Comparison of ENCODE assay signal across 1 cellular context in the genomic region with DNA sequence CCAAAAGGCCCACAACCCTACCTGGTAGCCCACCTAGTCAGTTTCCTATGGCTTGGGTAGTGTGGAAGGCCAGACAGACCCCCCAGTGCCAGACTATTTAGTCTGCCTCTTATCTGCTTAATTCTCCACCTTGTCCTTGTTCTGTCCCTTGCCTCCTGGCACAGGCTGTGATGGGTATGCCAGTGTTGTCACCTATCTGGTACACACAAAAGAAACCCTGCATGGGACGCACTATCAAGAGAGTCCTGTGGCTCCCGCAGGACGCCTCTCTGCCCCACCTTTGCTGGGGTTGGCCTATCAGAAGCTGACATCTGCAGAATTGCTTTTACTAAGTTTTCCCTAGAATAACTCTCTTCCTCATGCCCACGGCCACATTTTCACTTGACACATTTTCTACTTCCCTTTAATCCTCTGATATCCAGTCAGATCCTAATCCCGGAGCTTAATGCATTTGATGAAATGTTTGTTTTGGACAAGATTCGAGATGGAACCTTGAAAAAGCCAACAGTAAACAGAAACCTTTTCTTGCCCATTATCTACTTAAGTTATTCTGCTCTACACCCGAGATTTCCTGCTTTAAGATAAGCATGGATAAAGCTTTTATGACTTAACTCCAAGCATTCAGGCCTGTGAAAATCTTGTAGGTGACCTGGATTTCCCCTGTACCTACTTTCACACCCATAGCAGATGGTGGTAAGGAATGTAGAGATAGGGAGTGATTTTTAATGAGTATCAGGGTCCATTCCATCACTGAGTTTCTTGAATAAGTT.
TF ChIP-seq lines count a peak whose summit lies in the region.

No MANE protein-coding gene starts in this region.

TF ChIP-seq in H1, 55 proteins besides CTCF, POLR2A, EP300 and RAD21:
- TF ChIP-seq, protein P1, sequence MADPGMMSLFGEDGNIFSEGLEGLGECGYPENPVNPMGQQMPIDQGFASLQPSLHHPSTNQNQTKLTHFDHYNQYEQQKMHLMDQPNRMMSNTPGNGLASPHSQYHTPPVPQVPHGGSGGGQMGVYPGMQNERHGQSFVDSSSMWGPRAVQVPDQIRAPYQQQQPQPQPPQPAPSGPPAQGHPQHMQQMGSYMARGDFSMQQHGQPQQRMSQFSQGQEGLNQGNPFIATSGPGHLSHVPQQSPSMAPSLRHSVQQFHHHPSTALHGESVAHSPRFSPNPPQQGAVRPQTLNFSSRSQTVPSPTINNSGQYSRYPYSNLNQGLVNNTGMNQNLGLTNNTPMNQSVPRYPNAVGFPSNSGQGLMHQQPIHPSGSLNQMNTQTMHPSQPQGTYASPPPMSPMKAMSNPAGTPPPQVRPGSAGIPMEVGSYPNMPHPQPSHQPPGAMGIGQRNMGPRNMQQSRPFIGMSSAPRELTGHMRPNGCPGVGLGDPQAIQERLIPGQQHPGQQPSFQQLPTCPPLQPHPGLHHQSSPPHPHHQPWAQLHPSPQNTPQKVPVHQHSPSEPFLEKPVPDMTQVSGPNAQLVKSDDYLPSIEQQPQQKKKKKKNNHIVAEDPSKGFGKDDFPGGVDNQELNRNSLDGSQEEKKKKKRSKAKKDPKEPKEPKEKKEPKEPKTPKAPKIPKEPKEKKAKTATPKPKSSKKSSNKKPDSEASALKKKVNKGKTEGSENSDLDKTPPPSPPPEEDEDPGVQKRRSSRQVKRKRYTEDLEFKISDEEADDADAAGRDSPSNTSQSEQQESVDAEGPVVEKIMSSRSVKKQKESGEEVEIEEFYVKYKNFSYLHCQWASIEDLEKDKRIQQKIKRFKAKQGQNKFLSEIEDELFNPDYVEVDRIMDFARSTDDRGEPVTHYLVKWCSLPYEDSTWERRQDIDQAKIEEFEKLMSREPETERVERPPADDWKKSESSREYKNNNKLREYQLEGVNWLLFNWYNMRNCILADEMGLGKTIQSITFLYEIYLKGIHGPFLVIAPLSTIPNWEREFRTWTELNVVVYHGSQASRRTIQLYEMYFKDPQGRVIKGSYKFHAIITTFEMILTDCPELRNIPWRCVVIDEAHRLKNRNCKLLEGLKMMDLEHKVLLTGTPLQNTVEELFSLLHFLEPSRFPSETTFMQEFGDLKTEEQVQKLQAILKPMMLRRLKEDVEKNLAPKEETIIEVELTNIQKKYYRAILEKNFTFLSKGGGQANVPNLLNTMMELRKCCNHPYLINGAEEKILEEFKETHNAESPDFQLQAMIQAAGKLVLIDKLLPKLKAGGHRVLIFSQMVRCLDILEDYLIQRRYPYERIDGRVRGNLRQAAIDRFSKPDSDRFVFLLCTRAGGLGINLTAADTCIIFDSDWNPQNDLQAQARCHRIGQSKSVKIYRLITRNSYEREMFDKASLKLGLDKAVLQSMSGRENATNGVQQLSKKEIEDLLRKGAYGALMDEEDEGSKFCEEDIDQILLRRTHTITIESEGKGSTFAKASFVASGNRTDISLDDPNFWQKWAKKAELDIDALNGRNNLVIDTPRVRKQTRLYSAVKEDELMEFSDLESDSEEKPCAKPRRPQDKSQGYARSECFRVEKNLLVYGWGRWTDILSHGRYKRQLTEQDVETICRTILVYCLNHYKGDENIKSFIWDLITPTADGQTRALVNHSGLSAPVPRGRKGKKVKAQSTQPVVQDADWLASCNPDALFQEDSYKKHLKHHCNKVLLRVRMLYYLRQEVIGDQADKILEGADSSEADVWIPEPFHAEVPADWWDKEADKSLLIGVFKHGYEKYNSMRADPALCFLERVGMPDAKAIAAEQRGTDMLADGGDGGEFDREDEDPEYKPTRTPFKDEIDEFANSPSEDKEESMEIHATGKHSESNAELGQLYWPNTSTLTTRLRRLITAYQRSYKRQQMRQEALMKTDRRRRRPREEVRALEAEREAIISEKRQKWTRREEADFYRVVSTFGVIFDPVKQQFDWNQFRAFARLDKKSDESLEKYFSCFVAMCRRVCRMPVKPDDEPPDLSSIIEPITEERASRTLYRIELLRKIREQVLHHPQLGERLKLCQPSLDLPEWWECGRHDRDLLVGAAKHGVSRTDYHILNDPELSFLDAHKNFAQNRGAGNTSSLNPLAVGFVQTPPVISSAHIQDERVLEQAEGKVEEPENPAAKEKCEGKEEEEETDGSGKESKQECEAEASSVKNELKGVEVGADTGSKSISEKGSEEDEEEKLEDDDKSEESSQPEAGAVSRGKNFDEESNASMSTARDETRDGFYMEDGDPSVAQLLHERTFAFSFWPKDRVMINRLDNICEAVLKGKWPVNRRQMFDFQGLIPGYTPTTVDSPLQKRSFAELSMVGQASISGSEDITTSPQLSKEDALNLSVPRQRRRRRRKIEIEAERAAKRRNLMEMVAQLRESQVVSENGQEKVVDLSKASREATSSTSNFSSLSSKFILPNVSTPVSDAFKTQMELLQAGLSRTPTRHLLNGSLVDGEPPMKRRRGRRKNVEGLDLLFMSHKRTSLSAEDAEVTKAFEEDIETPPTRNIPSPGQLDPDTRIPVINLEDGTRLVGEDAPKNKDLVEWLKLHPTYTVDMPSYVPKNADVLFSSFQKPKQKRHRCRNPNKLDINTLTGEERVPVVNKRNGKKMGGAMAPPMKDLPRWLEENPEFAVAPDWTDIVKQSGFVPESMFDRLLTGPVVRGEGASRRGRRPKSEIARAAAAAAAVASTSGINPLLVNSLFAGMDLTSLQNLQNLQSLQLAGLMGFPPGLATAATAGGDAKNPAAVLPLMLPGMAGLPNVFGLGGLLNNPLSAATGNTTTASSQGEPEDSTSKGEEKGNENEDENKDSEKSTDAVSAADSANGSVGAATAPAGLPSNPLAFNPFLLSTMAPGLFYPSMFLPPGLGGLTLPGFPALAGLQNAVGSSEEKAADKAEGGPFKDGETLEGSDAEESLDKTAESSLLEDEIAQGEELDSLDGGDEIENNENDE (IDR thresholded peaks at IDR 0.05; ENCODE audit: insufficient replicate concordance, low read length), result no peak
- TF ChIP-seq SAP30 (IDR thresholded peaks at IDR 0.05; ENCODE audit: insufficient read depth, insufficient replicate concordance, low read length) (no peak), HDAC2 (IDR thresholded peaks at IDR 0.05; ENCODE audit: borderline replicate concordance in 1 of 2, low read depth in 2 of 2, low read length in 2 of 2) (no peak), SIX5 (IDR thresholded peaks at IDR 0.05; ENCODE audit: low read depth, low read length) (no peak), SRF (IDR thresholded peaks at IDR 0.05; ENCODE audit: low read depth, low read length) (no peak), HDAC6 (IDR thresholded peaks at IDR 0.05; ENCODE audit: low read depth, low read length) (no peak), ZNF274 (IDR thresholded peaks at IDR 0.05; ENCODE audit: borderline replicate concordance, extremely low read depth, low read length) (no peak), CHD2 (IDR thresholded peaks at IDR 0.05; ENCODE audit: low read length) (no peak), FOSL1 (IDR thresholded peaks at IDR 0.05; ENCODE audit: insufficient read depth, low read depth, low read length) (no peak), TAF1 (IDR thresholded peaks at IDR 0.05; ENCODE audit: low read depth, low read length) (no peak), JUN (IDR thresholded peaks at IDR 0.05; ENCODE audit: low read depth, low read length) (no peak), KDM4A (IDR thresholded peaks at IDR 0.05; ENCODE audit: low read depth, low read length, severe bottlenecking) (no peak), BRCA1 (IDR thresholded peaks at IDR 0.05; ENCODE audit: low read depth, low read length) (no peak), BACH1 (IDR thresholded peaks at IDR 0.05; ENCODE audit: low read length) (no peak), ASH2L (IDR thresholded peaks at IDR 0.05; ENCODE audit: low read length) (no peak), SIRT6 (IDR thresholded peaks at IDR 0.05; ENCODE audit: low read length) (no peak), SP1 (IDR thresholded peaks at IDR 0.05; ENCODE audit: low read depth, low read length) (no peak)
- TF ChIP-seq, protein P2, sequence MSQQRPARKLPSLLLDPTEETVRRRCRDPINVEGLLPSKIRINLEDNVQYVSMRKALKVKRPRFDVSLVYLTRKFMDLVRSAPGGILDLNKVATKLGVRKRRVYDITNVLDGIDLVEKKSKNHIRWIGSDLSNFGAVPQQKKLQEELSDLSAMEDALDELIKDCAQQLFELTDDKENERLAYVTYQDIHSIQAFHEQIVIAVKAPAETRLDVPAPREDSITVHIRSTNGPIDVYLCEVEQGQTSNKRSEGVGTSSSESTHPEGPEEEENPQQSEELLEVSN (IDR thresholded peaks at IDR 0.05), result no peak
- TF ChIP-seq, protein P3, sequence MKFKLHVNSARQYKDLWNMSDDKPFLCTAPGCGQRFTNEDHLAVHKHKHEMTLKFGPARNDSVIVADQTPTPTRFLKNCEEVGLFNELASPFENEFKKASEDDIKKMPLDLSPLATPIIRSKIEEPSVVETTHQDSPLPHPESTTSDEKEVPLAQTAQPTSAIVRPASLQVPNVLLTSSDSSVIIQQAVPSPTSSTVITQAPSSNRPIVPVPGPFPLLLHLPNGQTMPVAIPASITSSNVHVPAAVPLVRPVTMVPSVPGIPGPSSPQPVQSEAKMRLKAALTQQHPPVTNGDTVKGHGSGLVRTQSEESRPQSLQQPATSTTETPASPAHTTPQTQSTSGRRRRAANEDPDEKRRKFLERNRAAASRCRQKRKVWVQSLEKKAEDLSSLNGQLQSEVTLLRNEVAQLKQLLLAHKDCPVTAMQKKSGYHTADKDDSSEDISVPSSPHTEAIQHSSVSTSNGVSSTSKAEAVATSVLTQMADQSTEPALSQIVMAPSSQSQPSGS (IDR thresholded peaks at IDR 0.05; ENCODE audit: low read length), result no peak
TF ChIP-seq in H1: peak in this region for 0.
